In genomic region chr2:86793752-86794151, GRCh38 we compare ENCODE assay signal across 25 cellular contexts. TPM values are rescaled to one million over a fixed set of nuclear protein-coding genes. Genes with fewer than 3 reads are reported as not detected.
DNase-seq lines count a peak whose midpoint lies in the region; ATAC-seq lines count a peak whose summit lies in the region.
"Had no signal": no experiment of that assay in that cellular context is flagged by ENCODE, and none has a peak within 500 bp of the region (broad histone marks: within the 10 kb centered on the region; RNA-seq: fewer than 3 reads in every experiment).

No MANE protein-coding gene starts in this region.

- H3K4me1 Mint-ChIP-seq in activated T-cell treated with anti-CD3 and anti-CD28 coated beads, Interleukin-2, amount 50 U/mL, for 24 hours (ENCODE audit: low read depth), result peaks cover 44% of the 10 kb centered on the region
- peaks cover 40 to 64% (median 51%) of the 10 kb centered on the region in 4 donors for H3K4me1 Mint-ChIP-seq in naive thymus-derived CD8-positive, alpha-beta T cell

- H3K4me3 Mint-ChIP-seq in activated T-cell treated with anti-CD3 and anti-CD28 coated beads, Interleukin-2, amount 50 U/mL, for 24 hours, result peak overlapping the region; percentile 8
- H3K4me3 Mint-ChIP-seq in naive thymus-derived CD8-positive, alpha-beta T cell, result peak overlapping the region; percentile 64 to 99 (median 88)
- H3K4me3 Mint-ChIP-seq: mesothelial cell of epicardium had no signal

- H3K9me3 Mint-ChIP-seq in activated T-cell treated with anti-CD3 and anti-CD28 coated beads, Interleukin-2, amount 50 U/mL, for 24 hours, result peaks cover 24% of the 10 kb centered on the region
- H3K9me3 Mint-ChIP-seq in naive thymus-derived CD8-positive, alpha-beta T cell, result peaks cover 12 to 36% (median 25%) of the 10 kb centered on the region in 9 donors

- H3K27me3 Mint-ChIP-seq in activated T-cell treated with anti-CD3 and anti-CD28 coated beads, Interleukin-2, amount 50 U/mL, for 24 hours, result peaks cover 58% of the 10 kb centered on the region
- peaks cover 0 to 9% (median 0%) of the 10 kb centered on the region in 5 donors for H3K27me3 Mint-ChIP-seq in naive thymus-derived CD8-positive, alpha-beta T cell

- DNase-seq in activated T-cell treated with anti-CD3 and anti-CD28 coated beads, Interleukin-2, amount 50 U/mL, for 24 hours, result no peak
- no peak for DNase-seq in activated T-cell treated with anti-CD3 and anti-CD28 coated beads, Interleukin-2, amount 50 U/mL, for 48 hours
- DNase-seq in activated CD8-positive, alpha-beta memory T cell treated with anti-CD3 and anti-CD28 coated beads, Interleukin-2, amount 50 U/mL, for 4 hours, result peak; percentile 28
- peak in 7 of 10 donors; percentile 46 to 91 (median 84) for DNase-seq in naive thymus-derived CD8-positive, alpha-beta T cell
- no peak for DNase-seq in NCI-H146 (lab: John Stamatoyannopoulos, UW)
- DNase-seq: ACHN; activated CD4-positive, alpha-beta T cell treated with anti-CD3 and anti-CD28 coated beads for 4 hours; activated naive CD4-positive, alpha-beta T cell treated with Interleukin-2 at 50 U/mL for 16 hours; activated T-cell treated with anti-CD3 and anti-CD28 coated beads, Interleukin-2, amount 50 U/mL, for 1 hour; Calu3; cortex of kidney; hypothalamus; Kasumi-1; left ventricle myocardium inferior; NCI-H1092 treated with DMSO at 0.1 percent for 48 hours; NCI-H1930; NCI-H526 treated with DMSO at 0.1 percent for 48 hours; right lobe of liver; stimulated activated CD4-positive, alpha-beta T cell treated with anti-CD3 and anti-CD28 coated beads, Interleukin-15, amount 100 ng/mL, for 24 hours had no signal

- peaks cover 32% of the 10 kb centered on the region for H3K36me3 Mint-ChIP-seq in activated T-cell treated with anti-CD3 and anti-CD28 coated beads, Interleukin-2, amount 50 U/mL, for 24 hours (ENCODE audit: low read depth)
- peaks cover 31 to 47% (median 44%) of the 10 kb centered on the region in 3 donors for H3K36me3 Mint-ChIP-seq in naive thymus-derived CD8-positive, alpha-beta T cell

- H3K27ac Mint-ChIP-seq in activated T-cell treated with anti-CD3 and anti-CD28 coated beads, Interleukin-2, amount 50 U/mL, for 24 hours, result peak overlapping the region; percentile 34
- peak overlapping the region; percentile 81 to 100 (median 98) for H3K27ac Mint-ChIP-seq in naive thymus-derived CD8-positive, alpha-beta T cell
- H3K27ac Mint-ChIP-seq: mesothelial cell of epicardium had no signal

- peak; percentile 31 to 48 for ATAC-seq in naive thymus-derived CD8-positive, alpha-beta T cell
- no peak for ATAC-seq in HG03571 (IDR thresholded peaks at IDR 0.05; ENCODE audit: unreplicated experiment)
- no peak for ATAC-seq in HG03108 (IDR thresholded peaks at IDR 0.05; ENCODE audit: unreplicated experiment)
- no peak for ATAC-seq in HG03025 (IDR thresholded peaks at IDR 0.05; ENCODE audit: low FRiP score, unreplicated experiment)
- ATAC-seq: right lobe of liver had no signal

- POLR2A ChIA-PET in naive thymus-derived CD8-positive, alpha-beta T cell (lab: Charles Lee), result interaction anchor here (1.4 to 22.7 kb wide), 5 partner anchors 8 to 31 kb away, joined by 5 to 668 read pairs (median 24); no protein-coding TSS in a partner anchor

RNA-seq across cellular contexts. Expression of gene CD8A, which starts 3.0 kb away (rescaled TPM):
- total RNA-seq in naive thymus-derived CD8-positive, alpha-beta T cell, result 100 to 1,000 TPM; 272 to 273 TPM
- polyA plus RNA-seq in naive thymus-derived CD8-positive, alpha-beta T cell, result 1,000 to 10,000 TPM in 1 of 3 donors, 100 to 1,000 TPM in 2; 885 to 1,018 (median 934) TPM
- total RNA-seq: Daoy, fibroblast of lung had no signal
- polyA plus RNA-seq: fibroblast of lung had no signal

Comparison
In these comparisons a context has a peak if more than half of its experiments do, and no peak if none do; other contexts are left out.
1. DNase-seq: peak in activated CD8-positive, alpha-beta memory T cell treated with anti-CD3 and anti-CD28 coated beads, Interleukin-2, amount 50 U/mL, for 4 hours (single experiment) and naive thymus-derived CD8-positive, alpha-beta T cell (7 of 10); none in activated T-cell treated with anti-CD3 and anti-CD28 coated beads, Interleukin-2, amount 50 U/mL, for 24 hours (single experiment), activated T-cell treated with anti-CD3 and anti-CD28 coated beads, Interleukin-2, amount 50 U/mL, for 48 hours (0 of 2) and NCI-H146 (single experiment).
2. ATAC-seq: peak in naive thymus-derived CD8-positive, alpha-beta T cell (2 of 2); none in HG03571 (single experiment), HG03108 (single experiment) and HG03025 (single experiment).